8 cellular contexts compared by ENCODE assay signal in the genomic region with DNA sequence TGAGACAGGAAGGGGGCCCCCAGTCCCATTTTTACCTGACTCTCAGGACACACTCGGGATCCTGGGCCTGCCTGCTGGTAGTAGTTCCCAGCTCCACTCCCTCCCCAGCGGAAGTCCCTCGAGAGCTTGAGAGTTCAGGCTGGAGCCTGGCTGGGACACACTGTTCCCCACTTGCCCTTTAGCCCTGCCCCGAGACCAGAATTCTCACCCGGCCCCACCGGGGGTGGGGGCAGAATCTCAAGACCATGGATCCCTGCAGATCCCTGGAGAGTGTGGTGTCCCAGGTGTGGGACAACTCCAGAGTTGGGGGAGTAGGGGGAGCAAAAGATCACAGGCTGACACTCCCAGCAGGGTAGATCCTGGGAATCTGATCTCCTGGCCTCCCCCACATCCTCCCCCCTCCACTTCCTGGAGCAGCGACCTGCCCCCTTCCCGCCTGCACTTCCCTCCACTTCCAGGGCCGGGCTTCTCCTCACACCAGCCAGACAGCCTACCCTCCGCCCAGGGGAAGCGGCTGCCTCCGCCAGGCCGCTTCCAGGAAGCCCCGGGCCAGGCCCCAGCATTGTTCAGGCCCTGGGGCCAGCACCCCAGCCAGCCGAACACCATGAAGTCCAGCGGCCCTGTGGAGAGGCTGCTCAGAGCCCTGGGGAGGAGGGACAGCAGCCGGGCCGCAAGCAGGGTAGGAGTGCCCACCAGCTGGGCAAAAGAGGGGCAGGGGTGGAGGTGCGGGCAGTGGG. TPM values are rescaled to one million over a fixed set of nuclear protein-coding genes. Genes with fewer than 3 reads are reported as not detected.
A peak's percentile ranks its signal among the peaks of the same experiment; 100 is the strongest.
DNase-seq lines count a peak whose midpoint lies in the region; ATAC-seq and TF ChIP-seq lines count a peak whose summit lies in the region.

A gene with protein sequence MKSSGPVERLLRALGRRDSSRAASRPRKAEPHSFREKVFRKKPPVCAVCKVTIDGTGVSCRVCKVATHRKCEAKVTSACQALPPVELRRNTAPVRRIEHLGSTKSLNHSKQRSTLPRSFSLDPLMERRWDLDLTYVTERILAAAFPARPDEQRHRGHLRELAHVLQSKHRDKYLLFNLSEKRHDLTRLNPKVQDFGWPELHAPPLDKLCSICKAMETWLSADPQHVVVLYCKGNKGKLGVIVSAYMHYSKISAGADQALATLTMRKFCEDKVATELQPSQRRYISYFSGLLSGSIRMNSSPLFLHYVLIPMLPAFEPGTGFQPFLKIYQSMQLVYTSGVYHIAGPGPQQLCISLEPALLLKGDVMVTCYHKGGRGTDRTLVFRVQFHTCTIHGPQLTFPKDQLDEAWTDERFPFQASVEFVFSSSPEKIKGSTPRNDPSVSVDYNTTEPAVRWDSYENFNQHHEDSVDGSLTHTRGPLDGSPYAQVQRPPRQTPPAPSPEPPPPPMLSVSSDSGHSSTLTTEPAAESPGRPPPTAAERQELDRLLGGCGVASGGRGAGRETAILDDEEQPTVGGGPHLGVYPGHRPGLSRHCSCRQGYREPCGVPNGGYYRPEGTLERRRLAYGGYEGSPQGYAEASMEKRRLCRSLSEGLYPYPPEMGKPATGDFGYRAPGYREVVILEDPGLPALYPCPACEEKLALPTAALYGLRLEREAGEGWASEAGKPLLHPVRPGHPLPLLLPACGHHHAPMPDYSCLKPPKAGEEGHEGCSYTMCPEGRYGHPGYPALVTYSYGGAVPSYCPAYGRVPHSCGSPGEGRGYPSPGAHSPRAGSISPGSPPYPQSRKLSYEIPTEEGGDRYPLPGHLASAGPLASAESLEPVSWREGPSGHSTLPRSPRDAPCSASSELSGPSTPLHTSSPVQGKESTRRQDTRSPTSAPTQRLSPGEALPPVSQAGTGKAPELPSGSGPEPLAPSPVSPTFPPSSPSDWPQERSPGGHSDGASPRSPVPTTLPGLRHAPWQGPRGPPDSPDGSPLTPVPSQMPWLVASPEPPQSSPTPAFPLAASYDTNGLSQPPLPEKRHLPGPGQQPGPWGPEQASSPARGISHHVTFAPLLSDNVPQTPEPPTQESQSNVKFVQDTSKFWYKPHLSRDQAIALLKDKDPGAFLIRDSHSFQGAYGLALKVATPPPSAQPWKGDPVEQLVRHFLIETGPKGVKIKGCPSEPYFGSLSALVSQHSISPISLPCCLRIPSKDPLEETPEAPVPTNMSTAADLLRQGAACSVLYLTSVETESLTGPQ (N-terminal part only) (plus strand): TSS at position 484 of the 737 bp plus-strand sequence. CDS start 121 bp downstream, at position 605.

- ATAC-seq in naive B cell (ENCODE audit: low read depth in 2 of 2), result no peak

- H3K4me1 ChIP-seq in SK-N-SH (ENCODE audit: control insufficient read depth in 1 of 2, insufficient read depth in 2 of 2, low read depth in 1 of 2, low read length in 1 of 2), result peaks cover 39 to 78% of the 10 kb centered on the region in 2 experiments

- H3K4me1 Mint-ChIP-seq in naive B cell, result peaks cover 22 to 30% (median 25%) of the 10 kb centered on the region in 3 donors

- peak within 1 kb of the TSS; percentile 76 for H3K9ac ChIP-seq in SK-N-SH

- peaks cover 0 to 2% of the 10 kb centered on the region in 2 experiments for H3K36me3 ChIP-seq in SK-N-SH (replicated peaks in 1 of 2; ENCODE audit: control insufficient read depth in 1 of 2, insufficient read depth in 2 of 2, low read length in 1 of 2)

- no peaks in the 10 kb centered on the region for H3K9me3 ChIP-seq in SK-N-SH

- H3K27ac Mint-ChIP-seq in naive B cell, result peak within 1 kb of the TSS in 2 of 6 donors; percentile 74 to 95

- H2AFZ ChIP-seq in SK-N-SH (ENCODE audit: low read depth), result no peak within 1 kb of the TSS

- peak within 1 kb of the TSS in 6 of 8 donors; percentile 15 to 69 (median 44) for H3K4me3 Mint-ChIP-seq in naive B cell

- H4K20me1 ChIP-seq in SK-N-SH (ENCODE audit: insufficient read depth), result no peaks in the 10 kb centered on the region

- H3K27me3 ChIP-seq in SK-N-SH (ENCODE audit: insufficient read depth), result no peaks in the 10 kb centered on the region

- no peak for TF ChIP-seq CTCF in SK-N-SH (IDR thresholded peaks at IDR 0.05)

- H3K9me3 Mint-ChIP-seq in naive B cell, result no peaks in the 10 kb centered on the region

- POLR2A ChIA-PET in SK-N-SH (lab: Yijun Ruan, JAX), result no interaction called here

- no peak for TF ChIP-seq RAD21 in SK-N-SH (IDR thresholded peaks at IDR 0.05; ENCODE audit: low read length)

- DNase-seq in NCI-H1417 (lab: John Stamatoyannopoulos, UW) (peak in 2 of 3 experiments; percentile 48 to 66), NCI-H1417 treated with DMSO at 0.1 percent for 48 hours (lab: John Stamatoyannopoulos, UW) (no peak), SK-N-SH (peak; percentile 72), fibroblast of gingiva (ENCODE audit: low read depth) (peak; percentile 84), naive B cell (no peak), DMS114 treated with DMSO at 0.1 percent for 48 hours (lab: John Stamatoyannopoulos, UW; ENCODE audit: unreplicated experiment) (no peak), HUDEP-2 (lab: John Stamatoyannopoulos, UW; ENCODE audit: unreplicated experiment in 76 of 76) (no peak)
- no peak for DNase-seq in central memory CD4-positive, alpha-beta T cell

- H3K4me3 ChIP-seq in SK-N-SH (ENCODE audit: low read depth in 2 of 2, low read length in 1 of 2), result peak within 1 kb of the TSS; percentile 50 to 75

- H3K79me2 ChIP-seq in SK-N-SH (ENCODE audit: insufficient read depth), result peaks cover 37% of the 10 kb centered on the region

- H3K36me3 Mint-ChIP-seq in naive B cell, result no peaks in the 10 kb centered on the region

- no peak; a peak in 1 of 4 replicates for TF ChIP-seq EP300 in SK-N-SH (IDR thresholded peaks at IDR 0.05; ENCODE audit: borderline replicate concordance in 1 of 2, low read depth in 1 of 2, low read length in 1 of 2)

- 18% methylated on average over 9 of the region's 19 CpGs for WGBS in SK-N-SH (ENCODE audit: low lambda C conversion rate)

- H3K27me3 Mint-ChIP-seq in naive B cell, result no peaks in the 10 kb centered on the region

- no peaks in the 10 kb centered on the region for H3K9me2 ChIP-seq in SK-N-SH

- peak within 1 kb of the TSS; percentile 99 for H3K4me2 ChIP-seq in SK-N-SH

- peak within 1 kb of the TSS; percentile 95 to 98 for H3K27ac ChIP-seq in SK-N-SH (ENCODE audit: low read depth in 2 of 2, low read length in 1 of 2)

- H3F3A ChIP-seq in SK-N-SH (replicated peaks; ENCODE audit: insufficient read depth), result peaks cover 29% of the 10 kb centered on the region

- CTCF ChIA-PET in SK-N-SH (lab: Yijun Ruan, JAX), result interaction anchor here (1.1 to 13.8 kb wide), 7 partner anchors 14 to 148 kb away, joined by 3 to 182 read pairs (median 13); no protein-coding TSS in a partner anchor

TF ChIP-seq in SK-N-SH, 30 proteins besides CTCF, POLR2A, EP300 and RAD21 (continues in another document):
- TF ChIP-seq USF2 (IDR thresholded peaks at IDR 0.05; ENCODE audit: borderline replicate concordance, low read depth, low read length), result no peak
- no peak for TF ChIP-seq RFX5 (IDR thresholded peaks at IDR 0.05; ENCODE audit: low read length)
- TF ChIP-seq FOXM1 (IDR thresholded peaks at IDR 0.05; ENCODE audit: low read depth), result no peak
- no peak for TF ChIP-seq FOSL2 (IDR thresholded peaks at IDR 0.05; ENCODE audit: borderline replicate concordance, low read depth)
- TF ChIP-seq IRF3 (IDR thresholded peaks at IDR 0.05; ENCODE audit: low read depth, low read length), result no peak
- TF ChIP-seq TAF1 (IDR thresholded peaks at IDR 0.05; ENCODE audit: borderline replicate concordance, low read depth, low read length), result peak; percentile 71; the same call in 1 of the 2 replicates
- TF ChIP-seq GATA2 (CRISPR knock-in tag; IDR thresholded peaks at IDR 0.05), result no peak

RNA-seq across cellular contexts. Expression of the gene that starts here (rescaled TPM):
- polyA plus RNA-seq in SK-N-SH (2012; rRNA removed) (32.7 and 50.0 TPM in 2 replicates), naive B cell (ENCODE audit: low read depth in 6 of 6) (under 1 TPM in 5 of 6 donors, not detected in 1; 0.05 to 0.91 (median 0.47) TPM)
- 9.6 and 17.3 TPM in 2 replicates for polyA plus RNA-seq in SK-N-SH (2012; cell fraction: cytosol; rRNA removed)
- polyA plus RNA-seq in SK-N-SH (2012; cell fraction: nucleus; rRNA removed), result 225 and 321 TPM in 2 replicates

Comparison
In these comparisons a context has a peak if more than half of its experiments do, and no peak if none do; other contexts are left out.
1. RNA of the gene that starts here (polyA plus RNA-seq): 9.6 to 321 TPM in SK-N-SH; 0.05 to 0.91 TPM in naive B cell; every median in the first group is over 4 times any median in the second.
2. DNase-seq: peak in NCI-H1417 (2 of 3), SK-N-SH (single experiment) and fibroblast of gingiva (single experiment); none in NCI-H1417 treated with DMSO at 0.1 percent for 48 hours (single experiment), naive B cell (single experiment), DMS114 treated with DMSO at 0.1 percent for 48 hours (single experiment), HUDEP-2 (0 of 76) and central memory CD4-positive, alpha-beta T cell (single experiment).